1 cellular context compared by ENCODE assay signal in genomic region chr16:3123986-3124886, GRCh38.
TF ChIP-seq lines count a peak whose summit lies in the region.

No MANE protein-coding gene starts in this region.

TF ChIP-seq in IMR-90, 13 proteins besides CTCF, POLR2A, EP300 and RAD21 (continued from another document):
- TF ChIP-seq, protein P1, sequence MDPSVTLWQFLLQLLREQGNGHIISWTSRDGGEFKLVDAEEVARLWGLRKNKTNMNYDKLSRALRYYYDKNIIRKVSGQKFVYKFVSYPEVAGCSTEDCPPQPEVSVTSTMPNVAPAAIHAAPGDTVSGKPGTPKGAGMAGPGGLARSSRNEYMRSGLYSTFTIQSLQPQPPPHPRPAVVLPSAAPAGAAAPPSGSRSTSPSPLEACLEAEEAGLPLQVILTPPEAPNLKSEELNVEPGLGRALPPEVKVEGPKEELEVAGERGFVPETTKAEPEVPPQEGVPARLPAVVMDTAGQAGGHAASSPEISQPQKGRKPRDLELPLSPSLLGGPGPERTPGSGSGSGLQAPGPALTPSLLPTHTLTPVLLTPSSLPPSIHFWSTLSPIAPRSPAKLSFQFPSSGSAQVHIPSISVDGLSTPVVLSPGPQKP (IDR thresholded peaks at IDR 0.05; ENCODE audit: borderline replicate concordance, low read depth, low read length), result no peak
- TF ChIP-seq CHD1 (IDR thresholded peaks at IDR 0.05; ENCODE audit: low read depth, low read length) (no peak), FOS (IDR thresholded peaks at IDR 0.05; ENCODE audit: low read depth, low read length) (no peak), RFX5 (IDR thresholded peaks at IDR 0.05; ENCODE audit: low read depth, low read length) (no peak), BHLHE40 (IDR thresholded peaks at IDR 0.05; ENCODE audit: low read depth, low read length) (no peak)
